In the genomic region with DNA sequence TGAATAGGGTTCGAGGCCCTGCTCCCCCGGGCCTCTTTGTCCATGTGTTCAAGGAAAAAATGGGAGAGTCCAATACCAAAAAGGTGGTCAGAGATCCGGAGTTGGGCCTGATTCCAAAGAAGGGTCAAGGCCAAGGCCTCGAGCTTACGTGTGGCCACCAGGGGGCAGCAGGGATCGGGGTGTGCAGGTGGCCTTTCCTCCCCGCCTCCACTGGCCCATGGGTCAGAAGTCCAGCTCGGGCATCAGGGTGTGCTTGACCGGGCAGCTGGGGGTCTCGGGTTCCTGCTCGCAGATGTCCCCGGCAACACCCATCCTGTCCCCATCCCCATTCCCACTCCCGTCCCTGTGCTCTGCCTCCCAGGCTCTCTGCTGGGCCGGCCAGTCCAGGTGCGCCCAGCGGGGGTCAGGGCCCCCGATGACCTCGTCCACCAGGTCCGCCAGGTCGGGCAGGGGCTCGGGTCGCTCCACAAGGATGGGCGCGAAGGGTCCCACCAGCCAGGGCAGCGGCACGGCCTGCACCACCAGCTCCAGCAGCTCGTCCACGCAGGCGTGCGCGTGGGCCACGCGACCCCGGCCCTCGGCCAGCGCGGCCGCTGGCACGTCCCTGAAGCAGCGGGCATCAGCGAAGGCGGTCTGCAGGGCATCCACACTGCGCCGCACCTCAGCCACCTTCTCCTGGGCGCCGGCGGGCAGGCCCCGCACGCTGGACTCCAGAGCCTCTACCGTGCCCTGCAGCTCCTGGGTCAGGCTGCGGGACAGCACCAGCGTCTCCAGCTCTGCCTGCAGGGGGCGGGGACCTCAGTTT, we compare ENCODE assay signal across 8 cellular contexts. TPM values are rescaled to one million over a fixed set of nuclear protein-coding genes. Genes with fewer than 3 reads are reported as not detected.
DNase-seq lines count a peak whose midpoint lies in the region; ATAC-seq and TF ChIP-seq lines count a peak whose summit lies in the region.

No MANE protein-coding gene starts in this region.

- no peak for TF ChIP-seq POLR2A in heart left ventricle (IDR thresholded peaks at IDR 0.05)

- H3K27me3 ChIP-seq in heart left ventricle, result no peaks in the 10 kb centered on the region

- H3K9me3 ChIP-seq in heart left ventricle, result no peaks in the 10 kb centered on the region

- no peaks in the 10 kb centered on the region for H3K36me3 Mint-ChIP-seq in WTC11

- peaks cover 0 to 20% (median 12%) of the 10 kb centered on the region in 12 donors for H3K4me1 ChIP-seq in heart left ventricle

- peaks cover 47% of the 10 kb centered on the region for H3K27me3 Mint-ChIP-seq in WTC11 (ENCODE audit: low read depth)

- no peak overlapping the region for H3K27ac ChIP-seq in heart left ventricle

- ATAC-seq in WTC11, result 0 out of 2 replicates have a peak, but pooled peaks have one; percentile 31
- ATAC-seq in heart left ventricle, result no peak

- CTCF ChIA-PET in WTC11 (lab: Charles Lee), result interaction anchor here (0.5 to 5.9 kb wide), 61 partner anchors 8 to 465 kb away, joined by 3 to 285 read pairs (median 4); partner anchors contain the start of genes CHAF1A, FEM1A, HDGFL2 and LRG1

- H3K4me3 ChIP-seq in heart left ventricle, result no peak overlapping the region

- intact Hi-C loops in heart left ventricle (cut with DNase I), result loop anchor here in 5 of 10 donors (10.0 kb wide), 2 partner anchors 249 to 259 kb away; partner anchors contain the start of gene SHD (in 2 of the 5)

- WGBS in heart left ventricle, 4 donors, result 50 to 79% (median 71%) methylated on average over 15 to 53 of the region's 53 CpGs

- POLR2A ChIA-PET in WTC11 (lab: Charles Lee), result no interaction called here

- no peak overlapping the region for H3K27ac Mint-ChIP-seq in WTC11

- TF ChIP-seq CTCF in WTC11 (IDR thresholded peaks at IDR 0.05) (peak; percentile 80), heart left ventricle (IDR thresholded peaks at IDR 0.05) (peak; percentile 46 to 71 (median 58))

- no peak overlapping the region for H3K4me3 Mint-ChIP-seq in WTC11

- DNase-seq in EH (ENCODE audit: low read depth), result peak; percentile 41
- DNase-seq in HUDEP-2 (lab: John Stamatoyannopoulos, UW; ENCODE audit: unreplicated experiment in 76 of 76), result peak in 49 of 76 experiments; percentile 4 to 68 (median 37)
- DNase-seq in WTC11 (ENCODE audit: low spot score), result peak; percentile 76
- DNase-seq in heart left ventricle, result peak in 4 of 5 donors; percentile 34 to 80 (median 58)
- DNase-seq in stimulated activated CD4-positive, alpha-beta T cell treated with anti-CD3 and anti-CD28 coated beads, Interleukin-2, amount 100 ng/mL, for 24 hours, result peak; percentile 44 to 56
- no peak for DNase-seq in NCI-H2107 treated with DMSO at 0.1 percent for 48 hours (lab: John Stamatoyannopoulos, UW; ENCODE audit: unreplicated experiment)
- no peak for DNase-seq in cortex of kidney (lab: John Stamatoyannopoulos, UW)
- DNase-seq in SIG-M5 treated with dmso at 0.1 percent for 504 hours (lab: John Stamatoyannopoulos, UW; ENCODE audit: unreplicated experiment), result no peak

- no peaks in the 10 kb centered on the region for H3K9me3 Mint-ChIP-seq in WTC11

- peaks cover 0 to 7% (median 0%) of the 10 kb centered on the region in 9 donors for H3K36me3 ChIP-seq in heart left ventricle

- no peaks in the 10 kb centered on the region for H3K4me1 Mint-ChIP-seq in WTC11

TF ChIP-seq in WTC11, 78 proteins besides CTCF, POLR2A, EP300 and RAD21:
- TF ChIP-seq SP1 (CRISPR knock-in tag; conservative IDR thresholded peaks at IDR 0.05), result 0 out of 2 replicates have a peak, but pooled peaks have one; percentile 39
- peak; percentile 55; the same call in 1 of the 2 replicates for TF ChIP-seq PRDM15 (CRISPR knock-in tag; IDR thresholded peaks at IDR 0.05)
- TF ChIP-seq FOXP1 (CRISPR knock-in tag; IDR thresholded peaks at IDR 0.05; ENCODE audit: borderline replicate concordance), result peak; percentile 70; the same call in 1 of the 2 replicates
- peak; percentile 73; the same call in 1 of the 2 replicates for TF ChIP-seq TCF7 (CRISPR knock-in tag; IDR thresholded peaks at IDR 0.05; ENCODE audit: low read depth)
- TF ChIP-seq HMGA2 (CRISPR knock-in tag; IDR thresholded peaks at IDR 0.05), result no peak
TF ChIP-seq in WTC11: peak in this region for 4.

RNA-seq across cellular contexts. Expression of gene PLIN4, which starts 5.2 kb away (rescaled TPM):
- total RNA-seq in WTC11 (2021) (0.35 to 0.62 TPM (median 0.57 TPM) in 3 replicates), heart left ventricle (100 to 1,000 TPM; 110 to 292 (median 174) TPM)
- 100 to 1,000 TPM in 1 of 2 donors, 10 to 100 TPM in 1; 55.5 to 241 TPM for polyA plus RNA-seq in heart left ventricle

RNA-seq across cellular contexts. Expression of gene PLIN5, which starts 11.5 kb away (rescaled TPM):
- total RNA-seq in WTC11 (2021) (3.3 to 4.2 TPM (median 3.9 TPM) in 3 replicates), heart left ventricle (10 to 100 TPM; 26.0 to 88.6 (median 42.7) TPM)
- polyA plus RNA-seq in heart left ventricle, result 10 to 100 TPM; 17.5 to 65.0 TPM

RNA-seq across cellular contexts. Expression of gene LRG1, which starts 16.3 kb away (rescaled TPM):
- total RNA-seq in WTC11 (2021) (0.81 to 1.2 TPM (median 0.87 TPM) in 3 replicates), heart left ventricle (1 to 10 TPM in 2 of 9 donors, under 1 TPM in 7; 0.15 to 1.7 (median 0.36) TPM)
- under 1 TPM; 0.23 to 0.30 TPM for polyA plus RNA-seq in heart left ventricle

RNA-seq across cellular contexts. Expression of gene SEMA6B, which starts 36.0 kb away (rescaled TPM):
- total RNA-seq in WTC11 (2021) (45.1 to 52.1 TPM (median 49.1 TPM) in 3 replicates), heart left ventricle (10 to 100 TPM in 5 of 9 donors, 1 to 10 TPM in 4; 6.4 to 29.7 (median 10.1) TPM)
- polyA plus RNA-seq in heart left ventricle, result 10 to 100 TPM in 1 of 2 donors, 1 to 10 TPM in 1; 6.0 to 16.5 TPM

RNA-seq across cellular contexts. Expression of gene HDGFL2, which starts 51.4 kb away (rescaled TPM):
- total RNA-seq in WTC11 (2021) (111 to 116 TPM (median 115 TPM) in 3 replicates), heart left ventricle (100 to 1,000 TPM in 1 of 9 donors, 10 to 100 TPM in 8; 20.8 to 235 (median 29.9) TPM)
- 10 to 100 TPM; 30.7 to 38.9 TPM for polyA plus RNA-seq in heart left ventricle

Comparison
In these comparisons a context has a peak if more than half of its experiments do, and no peak if none do; other contexts are left out.
1. DNase-seq: peak in EH (single experiment), HUDEP-2 (49 of 76), WTC11 (single experiment), heart left ventricle (4 of 5) and stimulated activated CD4-positive, alpha-beta T cell treated with anti-CD3 and anti-CD28 coated beads, Interleukin-2, amount 100 ng/mL, for 24 hours (2 of 2); none in NCI-H2107 treated with DMSO at 0.1 percent for 48 hours (single experiment), cortex of kidney (single experiment) and SIG-M5 treated with dmso at 0.1 percent for 504 hours (single experiment).
2. RNA of gene PLIN4, which starts 5.2 kb away (total RNA-seq): 110 to 292 TPM in heart left ventricle; 0.35 to 0.62 TPM in WTC11; every median in the first group is over 10 times any median in the second.